ENCODE assay signal across 13 cellular contexts in genomic region chr7:43593010-43593409, GRCh38. TPM values are rescaled to one million over a fixed set of nuclear protein-coding genes. Genes with fewer than 3 reads are reported as not detected.
A peak's percentile ranks its signal among the peaks of the same experiment; 100 is the strongest.
DNase-seq lines count a peak whose midpoint lies in the region; ATAC-seq and TF ChIP-seq lines count a peak whose summit lies in the region.
"Had no signal": no experiment of that assay in that cellular context is flagged by ENCODE, and none has a peak within 500 bp of the region (broad histone marks: within the 10 kb centered on the region; RNA-seq: fewer than 3 reads in every experiment).

No MANE protein-coding gene starts in this region.

- intact Hi-C loops in OCI-LY7 (cut with micrococcal nuclease; ENCODE audit: unreplicated experiment): no loop called here
- intact Hi-C loops in aorta (cut with DNase I): no loop called here

- POLR2A ChIA-PET in OCI-LY7 (lab: Charles Lee): interaction anchor here (0.6 kb wide), 1 partner anchor 25 kb away, joined by 3 read pairs; no protein-coding TSS in a partner anchor

- DNase-seq in activated CD8-positive, alpha-beta memory T cell treated with anti-CD3 and anti-CD28 coated beads, Interleukin-2, amount 10 ng/mL, durations not matched to agents 7 days and 5 days: no peak
- no peak for DNase-seq in activated CD8-positive, alpha-beta memory T cell treated with anti-CD3 and anti-CD28 coated beads for 24 hours
- DNase-seq in OCI-LY7 (ENCODE audit: low spot score): no peak
- no peak for DNase-seq in chondrocyte (ENCODE audit: low spot score)
- no peak for DNase-seq in stimulated activated effector memory CD8-positive, alpha-beta T cell treated with anti-CD3 and anti-CD28 coated beads, Interleukin-12 subunit alpha, Interleukin-12 subunit beta, amount 100 ng/mL, for 72 hours (ENCODE audit: low spot score in 2 of 2)
- DNase-seq in NCI-H774 (lab: John Stamatoyannopoulos, UW): no peak
- DNase-seq in aorta: no peak
- DNase-seq: MV-4-11, occipital lobe had no signal

- WGBS in aorta, 2 donors: 93 to 95% methylated on average over 1 of the region's 1 CpG

- no peaks in the 10 kb centered on the region for H3K9me3 ChIP-seq in OCI-LY7 (ENCODE audit: low read length)
- no peaks in the 10 kb centered on the region for H3K9me3 ChIP-seq in aorta (ENCODE audit: control insufficient read depth, low read length)
- H3K9me3 ChIP-seq: A549, SJSA1 had no signal

- TF ChIP-seq CTCF in OCI-LY7 (conservative IDR thresholded peaks at IDR 0.05; ENCODE audit: low read length) (no peak), chondrocyte (IDR thresholded peaks at IDR 0.05) (no peak)

- H3K4me1 Mint-ChIP-seq in activated CD8-positive, alpha-beta memory T cell treated with anti-CD3 and anti-CD28 coated beads, Interleukin-2, amount 10 ng/mL, durations not matched to agents 7 days and 5 days: peaks cover 78% of the 10 kb centered on the region
- H3K4me1 Mint-ChIP-seq in chondrocyte (ENCODE audit: low read depth): peaks cover 83% of the 10 kb centered on the region
- H3K4me1 Mint-ChIP-seq in stimulated activated effector memory CD8-positive, alpha-beta T cell treated with anti-CD3 and anti-CD28 coated beads, Interleukin-12 subunit alpha, Interleukin-12 subunit beta, amount 100 ng/mL, for 72 hours: peaks cover 70% of the 10 kb centered on the region

- no peaks in the 10 kb centered on the region for H3K9me3 Mint-ChIP-seq in activated CD8-positive, alpha-beta memory T cell treated with anti-CD3 and anti-CD28 coated beads, Interleukin-2, amount 10 ng/mL, durations not matched to agents 7 days and 5 days (ENCODE audit: low read depth)
- H3K9me3 Mint-ChIP-seq in chondrocyte (ENCODE audit: low read depth): peaks cover 3% of the 10 kb centered on the region
- no peaks in the 10 kb centered on the region for H3K9me3 Mint-ChIP-seq in stimulated activated effector memory CD8-positive, alpha-beta T cell treated with anti-CD3 and anti-CD28 coated beads, Interleukin-12 subunit alpha, Interleukin-12 subunit beta, amount 100 ng/mL, for 72 hours
- H3K9me3 Mint-ChIP-seq: dendritic cell treated with granulocyte-macrophage colony-stimulating factor and Interleukin-4, amounts not matched to agents 40 ng/mL and 50 ng/mL, for 4 days had no signal

- peaks cover 17% of the 10 kb centered on the region for H4K20me1 ChIP-seq in OCI-LY7 (ENCODE audit: insufficient read depth, low read length)

- no peaks in the 10 kb centered on the region for H3K27me3 Mint-ChIP-seq in activated CD8-positive, alpha-beta memory T cell treated with anti-CD3 and anti-CD28 coated beads, Interleukin-2, amount 10 ng/mL, durations not matched to agents 7 days and 5 days
- H3K27me3 Mint-ChIP-seq in chondrocyte (ENCODE audit: low read depth): no peaks in the 10 kb centered on the region
- H3K27me3 Mint-ChIP-seq: dendritic cell treated with granulocyte-macrophage colony-stimulating factor and Interleukin-4, amounts not matched to agents 40 ng/mL and 50 ng/mL, for 4 days had no signal

- peaks cover 30% of the 10 kb centered on the region for H3K36me3 ChIP-seq in OCI-LY7 (ENCODE audit: insufficient read depth, low read length)
- no peaks in the 10 kb centered on the region for H3K36me3 ChIP-seq in aorta (ENCODE audit: control insufficient read depth in 1 of 2, insufficient read depth in 2 of 2, low read length in 1 of 2)

- BruUV-seq in OCI-LY7 (replicated peaks; lab: Mats Ljungman, UMichigan): no TSS peak

- ATAC-seq in activated CD8-positive, alpha-beta memory T cell treated with anti-CD3 and anti-CD28 coated beads, Interleukin-2, amount 10 ng/mL, durations not matched to agents 7 days and 5 days: no peak
- no peak for ATAC-seq in stimulated activated effector memory CD8-positive, alpha-beta T cell treated with anti-CD3 and anti-CD28 coated beads, Interleukin-12 subunit alpha, Interleukin-12 subunit beta, amount 100 ng/mL, for 72 hours
- ATAC-seq in GM21423 (IDR thresholded peaks at IDR 0.05; ENCODE audit: unreplicated experiment): no peak
- ATAC-seq in aorta (ENCODE audit: low FRiP score): no peak

- peak overlapping the region; percentile 27 for H3K4me3 Mint-ChIP-seq in activated CD8-positive, alpha-beta memory T cell treated with anti-CD3 and anti-CD28 coated beads, Interleukin-2, amount 10 ng/mL, durations not matched to agents 7 days and 5 days
- H3K4me3 Mint-ChIP-seq in chondrocyte (ENCODE audit: unreplicated experiment): no peak overlapping the region
- peak overlapping the region; percentile 47 for H3K4me3 Mint-ChIP-seq in stimulated activated effector memory CD8-positive, alpha-beta T cell treated with anti-CD3 and anti-CD28 coated beads, Interleukin-12 subunit alpha, Interleukin-12 subunit beta, amount 100 ng/mL, for 72 hours
- H3K4me3 Mint-ChIP-seq: dendritic cell treated with granulocyte-macrophage colony-stimulating factor and Interleukin-4, amounts not matched to agents 40 ng/mL and 50 ng/mL, for 4 days had no signal

- H3K4me1 ChIP-seq in OCI-LY7 (ENCODE audit: insufficient read depth, low read length, poor library complexity, severe bottlenecking): peaks cover 66% of the 10 kb centered on the region
- H3K4me1 ChIP-seq in aorta (ENCODE audit: control insufficient read depth in 1 of 2, insufficient read depth in 2 of 2, low read length in 2 of 2): peaks cover 9 to 15% of the 10 kb centered on the region in 2 donors

- peaks cover 48% of the 10 kb centered on the region for H3K36me3 Mint-ChIP-seq in activated CD8-positive, alpha-beta memory T cell treated with anti-CD3 and anti-CD28 coated beads, Interleukin-2, amount 10 ng/mL, durations not matched to agents 7 days and 5 days
- peaks cover 2% of the 10 kb centered on the region for H3K36me3 Mint-ChIP-seq in chondrocyte (ENCODE audit: low read depth)
- H3K36me3 Mint-ChIP-seq in stimulated activated effector memory CD8-positive, alpha-beta T cell treated with anti-CD3 and anti-CD28 coated beads, Interleukin-12 subunit alpha, Interleukin-12 subunit beta, amount 100 ng/mL, for 72 hours: peaks cover 11% of the 10 kb centered on the region

- CTCF ChIA-PET in activated CD8-positive, alpha-beta memory T cell treated with anti-CD3 and anti-CD28 coated beads, Interleukin-2, amount 10 ng/mL, durations not matched to agents 7 days and 5 days (lab: Charles Lee): interaction anchor here (0.6 to 1.4 kb wide), 6 partner anchors 11 to 107 kb away, joined by 3 to 8 read pairs (median 4); partner anchors contain the start of gene STK17A
- CTCF ChIA-PET in OCI-LY7 (lab: Charles Lee; ENCODE audit: unreplicated experiment): no interaction called here

- H3K4me3 ChIP-seq in OCI-LY7 (ENCODE audit: low read depth, low read length, poor library complexity, severe bottlenecking): no peak overlapping the region
- no peak overlapping the region for H3K4me3 ChIP-seq in aorta (ENCODE audit: low read length in 2 of 2)
- H3K4me3 ChIP-seq: A549, SJSA1 had no signal

- peak overlapping the region; percentile 61 for H3K27ac Mint-ChIP-seq in activated CD8-positive, alpha-beta memory T cell treated with anti-CD3 and anti-CD28 coated beads, Interleukin-2, amount 10 ng/mL, durations not matched to agents 7 days and 5 days
- H3K27ac Mint-ChIP-seq in chondrocyte (ENCODE audit: unreplicated experiment): peak overlapping the region; percentile 72
- H3K27ac Mint-ChIP-seq in stimulated activated effector memory CD8-positive, alpha-beta T cell treated with anti-CD3 and anti-CD28 coated beads, Interleukin-12 subunit alpha, Interleukin-12 subunit beta, amount 100 ng/mL, for 72 hours: no peak overlapping the region
- H3K27ac Mint-ChIP-seq: dendritic cell treated with granulocyte-macrophage colony-stimulating factor and Interleukin-4, amounts not matched to agents 40 ng/mL and 50 ng/mL, for 4 days had no signal

- no peak overlapping the region for H2AFZ ChIP-seq in OCI-LY7 (ENCODE audit: low read length)

- H3K27ac ChIP-seq in OCI-LY7 (ENCODE audit: low read depth, low read length, poor library complexity, severe bottlenecking) (no peak overlapping the region), aorta (ENCODE audit: low read depth in 1 of 2, low read length in 2 of 2) (no peak overlapping the region)
- H3K27ac ChIP-seq: SJSA1 had no signal

- peak overlapping the region; percentile 25 for H3K4me2 ChIP-seq in OCI-LY7 (ENCODE audit: low read length)

- H3K9me2 ChIP-seq in OCI-LY7 (ENCODE audit: insufficient read depth, low read length): no peaks in the 10 kb centered on the region

- peaks cover 82% of the 10 kb centered on the region for H3K79me2 ChIP-seq in OCI-LY7 (ENCODE audit: insufficient read depth, low read depth, low read length)

- H3K27me3 ChIP-seq in aorta (ENCODE audit: control insufficient read depth in 1 of 2, insufficient read depth in 2 of 2, low read length in 1 of 2): no peaks in the 10 kb centered on the region
- H3K27me3 ChIP-seq: SJSA1 had no signal

RNA-seq across cellular contexts. Expression of gene STK17A, which starts 10.1 kb away (rescaled TPM):
- 10 to 100 TPM; 84.9 to 86.1 TPM for total RNA-seq in activated CD8-positive, alpha-beta memory T cell treated with anti-CD3 and anti-CD28 coated beads, Interleukin-2, amount 10 ng/mL, durations not matched to agents 7 days and 5 days
- 28.7 and 32.4 TPM in 2 replicates for total RNA-seq in OCI-LY7 (2014; rRNA removed; shearing (Covaris generic))
- total RNA-seq in OCI-LY7 (2022): 25.8 and 31.0 TPM in 2 replicates
- total RNA-seq in chondrocyte: 17.1 to 35.0 TPM (median 35.0 TPM) in 3 replicates
- 10 to 100 TPM; 38.8 to 40.6 TPM for total RNA-seq in aorta
- 10 to 100 TPM; 15.9 to 19.3 TPM for polyA plus RNA-seq in aorta
